In genomic region chr11:128776434-128777284, GRCh38 we compare ENCODE assay signal across 9 cellular contexts.
DNase-seq lines count a peak whose midpoint lies in the region; ATAC-seq, FAIRE-seq and TF ChIP-seq lines count a peak whose summit lies in the region.
"Had no signal": no experiment of that assay in that cellular context is flagged by ENCODE, and none has a peak within 500 bp of the region (broad histone marks: within the 10 kb centered on the region; RNA-seq: fewer than 3 reads in every experiment).

No MANE protein-coding gene starts in this region.

- DNase-seq in GM12864 (ENCODE audit: low read depth), result peak; percentile 12
- peak; percentile 25 to 86 for DNase-seq in NCI-H526 (lab: John Stamatoyannopoulos, UW)
- DNase-seq in activated naive CD4-positive, alpha-beta T cell treated with anti-CD3 and anti-CD28 coated beads, Interleukin-2, amount 50 U/mL, for 16 hours, result peak; percentile 48
- DNase-seq in iPS-NIHi7 (ENCODE audit: extremely low spot score), result peak; percentile 90
- peak in 2 of 3 donors; percentile 11 to 38 for DNase-seq in stimulated activated CD4-positive, alpha-beta T cell treated with anti-CD3 and anti-CD28 coated beads, TNF-alpha, amount 100 ng/mL, for 48 hours (ENCODE audit: low read depth in 3 of 3)
- no peak for DNase-seq in RCC 7860 (ENCODE audit: low spot score)
- no peak for DNase-seq in DMS153 (lab: John Stamatoyannopoulos, UW)

- FAIRE-seq in RCC 7860 (lab: Jason Lieb, UNC), result no peak

- no peak overlapping the region for H3K4me3 ChIP-seq in GM12864 (ENCODE audit: low read depth, low read length)
- H3K4me3 ChIP-seq: SK-N-MC had no signal

- no peak for ATAC-seq in GM21737 (IDR thresholded peaks at IDR 0.05; ENCODE audit: unreplicated experiment)

- peak; percentile 66 for TF ChIP-seq CTCF in GM12864 (IDR thresholded peaks at IDR 0.05; ENCODE audit: low read depth, low read length, missing control alignments)

Comparison
In these comparisons a context has a peak if more than half of its experiments do, and no peak if none do; other contexts are left out.
1. DNase-seq: peak in GM12864 (single experiment), NCI-H526 (2 of 2), activated naive CD4-positive, alpha-beta T cell treated with anti-CD3 and anti-CD28 coated beads, Interleukin-2, amount 50 U/mL, for 16 hours (single experiment), iPS-NIHi7 (single experiment) and stimulated activated CD4-positive, alpha-beta T cell treated with anti-CD3 and anti-CD28 coated beads, TNF-alpha, amount 100 ng/mL, for 48 hours (2 of 3); none in RCC 7860 (single experiment) and DMS153 (single experiment).